Comparison of ENCODE assay signal across 27 cellular contexts in genomic region chr7:54906963-54907362, GRCh38.
"Had no signal": no experiment of that assay in that cellular context is flagged by ENCODE, and none has a peak within 500 bp of the region (broad histone marks: within the 10 kb centered on the region; RNA-seq: fewer than 3 reads in every experiment).

No MANE protein-coding gene starts in this region.

- H3K27me3 Mint-ChIP-seq: activated B cell treated with CpG ODN at 0.5 μM for 24 hours; activated CD4-positive, alpha-beta T cell treated with anti-CD3 and anti-CD28 coated beads, Interleukin-2, amount 10 ng/mL, durations not matched to agents 24 days and 14 days; activated naive CD8-positive, alpha-beta T cell treated with anti-CD3 and anti-CD28 coated beads, Interleukin-2, amount 50 U/mL, for 24 hours; brain had no signal

- H3K36me3 Mint-ChIP-seq: activated CD4-positive, alpha-beta memory T cell treated with anti-CD3 and anti-CD28 coated beads for 36 hours; brain; T-cell had no signal

- H3K4me3 Mint-ChIP-seq: activated B cell treated with CpG ODN at 0.5 μM for 24 hours; activated CD4-positive, alpha-beta memory T cell treated with anti-CD3 and anti-CD28 coated beads for 36 hours; activated CD4-positive, alpha-beta T cell treated with anti-CD3 and anti-CD28 coated beads, Interleukin-2, amount 10 ng/mL, durations not matched to agents 24 days and 14 days; activated naive CD8-positive, alpha-beta T cell treated with anti-CD3 and anti-CD28 coated beads, Interleukin-2, amount 50 U/mL, for 24 hours; activated T-cell treated with anti-CD3 and anti-CD28 coated beads, Interleukin-2, amount 50 U/mL, for 4 hours; brain; T-cell had no signal

- DNase-seq: activated B cell treated with CpG ODN at 0.5 μM for 24 hours; activated CD4-positive, alpha-beta memory T cell treated with anti-CD3 and anti-CD28 coated beads for 36 hours; activated CD4-positive, alpha-beta T cell treated with anti-CD3 and anti-CD28 coated beads for 1 hour; activated CD4-positive, alpha-beta T cell treated with anti-CD3 and anti-CD28 coated beads, Interleukin-2, amount 10 ng/mL, durations not matched to agents 24 days and 14 days; activated CD8-positive, alpha-beta memory T cell treated with anti-CD3 and anti-CD28 coated beads for 24 hours; activated effector memory CD4-positive, alpha-beta T cell treated with anti-CD3 and anti-CD28 coated beads, Interleukin-2, amount 50 U/mL, for 16 hours; activated naive CD4-positive, alpha-beta T cell treated with Interleukin-2 at 50 U/mL for 16 hours; activated naive CD8-positive, alpha-beta T cell treated with anti-CD3 and anti-CD28 coated beads, Interleukin-2, amount 50 U/mL, for 24 hours; activated T-cell treated with anti-CD3 and anti-CD28 coated beads, Interleukin-2, amount 50 U/mL, for 4 hours; amygdala; KG1; NCI-H1092 treated with DMSO at 0.1 percent for 48 hours; NCI-H1417 treated with DMSO at 0.1 percent for 48 hours; NCI-H1694; NCI-H2029; NCI-H2107; NCI-H345; NCI-H510A; NCI-H69; NK-92 treated with Interleukin-12 subunit alpha and Interleukin-12 subunit beta, amount 100 ng/mL, for 24 hours; OCI-M1; RPMI8226; T-cell; T-helper 2 cell; T1000 had no signal

- H3K27ac Mint-ChIP-seq: activated B cell treated with CpG ODN at 0.5 μM for 24 hours; activated CD4-positive, alpha-beta memory T cell treated with anti-CD3 and anti-CD28 coated beads for 36 hours; activated CD4-positive, alpha-beta T cell treated with anti-CD3 and anti-CD28 coated beads, Interleukin-2, amount 10 ng/mL, durations not matched to agents 24 days and 14 days; activated naive CD4-positive, alpha-beta T cell treated with anti-CD3 and anti-CD28 coated beads, Interleukin-2, amount 50 U/mL, for 72 hours; activated naive CD8-positive, alpha-beta T cell treated with anti-CD3 and anti-CD28 coated beads, Interleukin-2, amount 50 U/mL, for 24 hours; brain; T-cell had no signal

- H3K4me1 Mint-ChIP-seq: activated B cell treated with CpG ODN at 0.5 μM for 24 hours; activated CD4-positive, alpha-beta T cell treated with anti-CD3 and anti-CD28 coated beads, Interleukin-2, amount 10 ng/mL, durations not matched to agents 24 days and 14 days; activated naive CD8-positive, alpha-beta T cell treated with anti-CD3 and anti-CD28 coated beads, Interleukin-2, amount 50 U/mL, for 24 hours; T-cell had no signal

- H3K9me3 Mint-ChIP-seq: activated CD4-positive, alpha-beta T cell treated with anti-CD3 and anti-CD28 coated beads, Interleukin-2, amount 10 ng/mL, durations not matched to agents 24 days and 14 days had no signal
